ENCODE assay signal across 11 cellular contexts in genomic region chr3:17552351-17552750, GRCh38.
"Had no signal": no experiment of that assay in that cellular context is flagged by ENCODE, and none has a peak within 500 bp of the region (broad histone marks: within the 10 kb centered on the region; RNA-seq: fewer than 3 reads in every experiment).

No MANE protein-coding gene starts in this region.

- H3K36me3 Mint-ChIP-seq: activated naive CD4-positive, alpha-beta T cell treated with anti-CD3 and anti-CD28 coated beads, Interleukin-2, amount 10 ng/mL, durations not matched to agents 7 days and 5 days had no signal

- DNase-seq: activated CD4-positive, alpha-beta memory T cell treated with anti-CD3 and anti-CD28 coated beads, Interleukin-2, amount 10 ng/mL, durations not matched to agents 7 days and 5 days; activated CD4-positive, alpha-beta T cell treated with anti-CD3 and anti-CD28 coated beads for 1 hour; activated CD8-positive, alpha-beta memory T cell treated with anti-CD3 and anti-CD28 coated beads, Interleukin-2, amount 50 U/mL, for 4 hours; activated naive CD4-positive, alpha-beta T cell treated with anti-CD3 and anti-CD28 coated beads, Interleukin-2, amount 10 ng/mL, durations not matched to agents 7 days and 5 days; body of pancreas; erythroblast; immature natural killer cell; naive thymus-derived CD8-positive, alpha-beta T cell; posterior cingulate gyrus had no signal

- H3K4me1 Mint-ChIP-seq: activated CD4-positive, alpha-beta memory T cell treated with anti-CD3 and anti-CD28 coated beads, Interleukin-2, amount 10 ng/mL, durations not matched to agents 7 days and 5 days; activated naive CD4-positive, alpha-beta T cell treated with anti-CD3 and anti-CD28 coated beads, Interleukin-2, amount 10 ng/mL, durations not matched to agents 7 days and 5 days; immature natural killer cell had no signal

- H3K36me3 ChIP-seq: neutrophil had no signal

- H3K9me3 ChIP-seq: body of pancreas, neutrophil had no signal

- H3K27me3 Mint-ChIP-seq: activated CD4-positive, alpha-beta memory T cell treated with anti-CD3 and anti-CD28 coated beads, Interleukin-2, amount 10 ng/mL, durations not matched to agents 7 days and 5 days; activated naive CD4-positive, alpha-beta T cell treated with anti-CD3 and anti-CD28 coated beads, Interleukin-2, amount 10 ng/mL, durations not matched to agents 7 days and 5 days; naive thymus-derived CD8-positive, alpha-beta T cell had no signal

- H3K27ac Mint-ChIP-seq: activated CD4-positive, alpha-beta memory T cell treated with anti-CD3 and anti-CD28 coated beads, Interleukin-2, amount 10 ng/mL, durations not matched to agents 7 days and 5 days; activated naive CD4-positive, alpha-beta T cell treated with anti-CD3 and anti-CD28 coated beads, Interleukin-2, amount 10 ng/mL, durations not matched to agents 7 days and 5 days had no signal

- H3K4me3 Mint-ChIP-seq: activated CD4-positive, alpha-beta memory T cell treated with anti-CD3 and anti-CD28 coated beads, Interleukin-2, amount 10 ng/mL, durations not matched to agents 7 days and 5 days; activated naive CD4-positive, alpha-beta T cell treated with anti-CD3 and anti-CD28 coated beads, Interleukin-2, amount 10 ng/mL, durations not matched to agents 7 days and 5 days; immature natural killer cell; naive thymus-derived CD8-positive, alpha-beta T cell had no signal

- H3K27ac ChIP-seq: body of pancreas, neutrophil had no signal

- ATAC-seq: body of pancreas; naive thymus-derived CD8-positive, alpha-beta T cell had no signal

- H3K4me2 ChIP-seq: smooth muscle cell had no signal

- H3K27me3 ChIP-seq: body of pancreas, neutrophil had no signal

- H3K4me3 ChIP-seq: body of pancreas, smooth muscle cell had no signal

- H3K9me3 Mint-ChIP-seq: activated CD4-positive, alpha-beta memory T cell treated with anti-CD3 and anti-CD28 coated beads, Interleukin-2, amount 10 ng/mL, durations not matched to agents 7 days and 5 days; activated naive CD4-positive, alpha-beta T cell treated with anti-CD3 and anti-CD28 coated beads, Interleukin-2, amount 10 ng/mL, durations not matched to agents 7 days and 5 days; immature natural killer cell; naive thymus-derived CD8-positive, alpha-beta T cell had no signal
